13 cellular contexts compared by ENCODE assay signal in the genomic region with DNA sequence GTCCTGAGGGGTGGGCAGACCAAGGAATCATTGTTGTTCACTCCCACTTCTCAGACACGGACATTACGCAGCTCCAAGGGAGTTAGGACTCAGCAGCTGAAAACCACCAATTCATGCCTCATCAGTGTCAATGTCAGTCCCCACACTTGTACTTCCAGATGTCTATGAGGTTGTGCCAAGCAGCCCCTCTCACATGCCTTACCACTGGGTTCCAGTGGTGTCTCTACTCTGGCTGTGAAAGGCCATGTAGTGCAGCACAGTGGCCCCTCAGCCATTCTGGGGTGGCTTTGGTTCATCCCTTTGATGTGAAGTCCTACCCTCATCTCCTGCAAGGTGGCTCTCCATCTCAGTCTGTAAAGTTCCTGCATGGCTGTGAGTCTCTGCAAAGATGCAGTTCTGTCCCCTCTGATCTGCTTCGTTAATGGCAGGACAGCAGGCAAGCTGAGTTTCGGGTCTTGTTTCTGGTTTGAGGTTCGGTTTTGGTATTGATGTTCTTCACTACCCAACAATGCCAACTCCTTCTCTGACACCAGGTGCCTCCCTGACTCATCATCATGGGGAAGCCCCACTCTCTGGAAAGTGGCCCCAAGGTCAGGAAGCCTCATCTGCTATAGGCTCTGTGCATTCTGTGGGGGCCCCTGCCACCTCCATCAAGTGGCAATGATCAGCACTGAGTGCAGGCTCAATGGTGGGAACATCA. TPM values are rescaled to one million over a fixed set of nuclear protein-coding genes. Genes with fewer than 3 reads are reported as not detected.
A peak's percentile ranks its signal among the peaks of the same experiment; 100 is the strongest.
DNase-seq lines count a peak whose midpoint lies in the region; ATAC-seq, FAIRE-seq and TF ChIP-seq lines count a peak whose summit lies in the region.
"Had no signal": no experiment of that assay in that cellular context is flagged by ENCODE, and none has a peak within 500 bp of the region (broad histone marks: within the 10 kb centered on the region; RNA-seq: fewer than 3 reads in every experiment).

No MANE protein-coding gene starts in this region.

- peak; percentile 94 for FAIRE-seq in bronchial epithelial cell (lab: Jason Lieb, UNC)

- TF ChIP-seq CTCF in bronchial epithelial cell (IDR thresholded peaks at IDR 0.05; ENCODE audit: insufficient read depth, low read length, severe bottlenecking), result no peak

- H3K27me3 ChIP-seq in bronchial epithelial cell (ENCODE audit: control insufficient read depth, insufficient read depth, low read length), result no peaks in the 10 kb centered on the region
- H3K27me3 ChIP-seq: colonic mucosa, upper lobe of right lung had no signal

- H3K4me3 ChIP-seq in bronchial epithelial cell (ENCODE audit: low read depth, low read length), result no peak overlapping the region
- H3K4me3 ChIP-seq: colonic mucosa, upper lobe of right lung had no signal

- intact Hi-C loops in Right ventricle myocardium inferior (cut with DNase I) (no loop called here), cardiac septum (cut with DNase I) (no loop called here)

- ATAC-seq in GM21786 (IDR thresholded peaks at IDR 0.05; ENCODE audit: unreplicated experiment) (peak; percentile 84), Right ventricle myocardium inferior (no peak)
- ATAC-seq: upper lobe of right lung had no signal

- DNase-seq in activated CD4-positive, alpha-beta T cell treated with anti-CD3 and anti-CD28 coated beads, Interleukin-2, amount 50 U/mL, for 48 hours, result peak; percentile 81 to 88
- DNase-seq in bronchial epithelial cell (ENCODE audit: low read depth) (no peak), Right ventricle myocardium inferior (ENCODE audit: missing footprints) (no peak), NOMO-1 (lab: John Stamatoyannopoulos, UW; ENCODE audit: unreplicated experiment in 2 of 2) (no peak), cardiac septum (ENCODE audit: low spot score) (no peak), NCI-H1417 treated with DMSO at 0.1 percent for 48 hours (lab: John Stamatoyannopoulos, UW) (no peak)
- DNase-seq in stimulated activated CD8-positive, alpha-beta memory T cell treated with anti-CD3 and anti-CD28 coated beads, Interleukin-4, amount 100 ng/mL, for 48 hours, result peak; percentile 87
- DNase-seq: colonic mucosa, DMS 273 treated with DMSO at 0.1 percent for 48 hours, NCI-H2171, upper lobe of right lung had no signal

- H3K36me3 ChIP-seq in bronchial epithelial cell (ENCODE audit: control insufficient read depth, insufficient read depth, low read length), result no peaks in the 10 kb centered on the region
- H3K36me3 ChIP-seq: colonic mucosa, upper lobe of right lung had no signal

RNA-seq across cellular contexts. Expression of a gene that starts 14.0 kb away (rescaled TPM):
- 0.64 and 16.6 TPM in 2 replicates for total RNA-seq in bronchial epithelial cell
- 84.5 TPM for total RNA-seq in Right ventricle myocardium inferior
- total RNA-seq in cardiac septum, result 89.5 TPM

RNA-seq across cellular contexts. Expression of a gene that starts 59.1 kb away (rescaled TPM):
- 6.6 and 14.7 TPM in 2 replicates for total RNA-seq in bronchial epithelial cell
- 79.0 TPM for total RNA-seq in Right ventricle myocardium inferior
- 15.7 TPM for total RNA-seq in cardiac septum
- total RNA-seq: T-helper 1 cell treated with Interleukin-12 subunit alpha and Interleukin-12 subunit beta and Interleukin-4 antibody, amounts not matched to agents 30 ng/mL and 1 ng/mL, for 36 hours had no signal

Comparison
In these comparisons a context has a peak if more than half of its experiments do, and no peak if none do; other contexts are left out.
1. DNase-seq: peak in activated CD4-positive, alpha-beta T cell treated with anti-CD3 and anti-CD28 coated beads, Interleukin-2, amount 50 U/mL, for 48 hours (2 of 2) and stimulated activated CD8-positive, alpha-beta memory T cell treated with anti-CD3 and anti-CD28 coated beads, Interleukin-4, amount 100 ng/mL, for 48 hours (single experiment); none in bronchial epithelial cell (single experiment), Right ventricle myocardium inferior (single experiment), NOMO-1 (0 of 2), cardiac septum (single experiment) and NCI-H1417 treated with DMSO at 0.1 percent for 48 hours (single experiment).